In the genomic region with DNA sequence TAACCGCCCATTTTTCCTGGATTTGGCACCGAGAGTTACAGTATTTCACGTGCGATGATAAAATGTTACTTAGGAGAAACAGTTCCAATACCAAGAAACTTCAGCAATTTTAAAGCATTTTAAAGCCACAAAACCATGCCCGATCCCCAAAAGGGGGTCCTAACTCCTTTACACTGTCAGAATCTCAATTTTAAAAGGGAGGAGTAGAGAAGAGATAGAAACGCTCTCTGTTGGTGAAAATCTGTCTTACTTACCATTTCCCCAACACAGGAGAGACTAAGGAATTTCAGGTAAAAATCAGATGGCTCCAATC, we compare ENCODE assay signal across 2 cellular contexts.
A peak's percentile ranks its signal among the peaks of the same experiment; 100 is the strongest.
TF ChIP-seq lines count a peak whose summit lies in the region.

No MANE protein-coding gene starts in this region.

TF ChIP-seq in A549, 52 proteins besides CTCF, POLR2A, EP300 and RAD21:
- TF ChIP-seq PHF8 (IDR thresholded peaks at IDR 0.05; ENCODE audit: borderline replicate concordance, low read depth) (peak; percentile 60; the same call in 1 of the 2 replicates), HES2 (IDR thresholded peaks at IDR 0.05) (no peak), RFX5 (IDR thresholded peaks at IDR 0.05) (no peak), E2F6 (IDR thresholded peaks at IDR 0.05; ENCODE audit: borderline replicate concordance, low read depth) (no peak), KDM5A (IDR thresholded peaks at IDR 0.05) (peak; percentile 92), ZNF302 (CRISPR knock-in tag; IDR thresholded peaks at IDR 0.05) (no peak)

TF ChIP-seq in IMR-90, 13 proteins besides CTCF, POLR2A, EP300 and RAD21:
- TF ChIP-seq, protein P1, sequence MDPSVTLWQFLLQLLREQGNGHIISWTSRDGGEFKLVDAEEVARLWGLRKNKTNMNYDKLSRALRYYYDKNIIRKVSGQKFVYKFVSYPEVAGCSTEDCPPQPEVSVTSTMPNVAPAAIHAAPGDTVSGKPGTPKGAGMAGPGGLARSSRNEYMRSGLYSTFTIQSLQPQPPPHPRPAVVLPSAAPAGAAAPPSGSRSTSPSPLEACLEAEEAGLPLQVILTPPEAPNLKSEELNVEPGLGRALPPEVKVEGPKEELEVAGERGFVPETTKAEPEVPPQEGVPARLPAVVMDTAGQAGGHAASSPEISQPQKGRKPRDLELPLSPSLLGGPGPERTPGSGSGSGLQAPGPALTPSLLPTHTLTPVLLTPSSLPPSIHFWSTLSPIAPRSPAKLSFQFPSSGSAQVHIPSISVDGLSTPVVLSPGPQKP (IDR thresholded peaks at IDR 0.05; ENCODE audit: borderline replicate concordance, low read depth, low read length) = no peak
